11 cellular contexts compared by ENCODE assay signal in genomic region chr3:67324554-67324953, GRCh38.
"Had no signal": no experiment of that assay in that cellular context is flagged by ENCODE, and none has a peak within 500 bp of the region (broad histone marks: within the 10 kb centered on the region; RNA-seq: fewer than 3 reads in every experiment).

No MANE protein-coding gene starts in this region.

- H3K4me3 ChIP-seq: GM23248, GM23338, HAP-1 had no signal

- ATAC-seq: GM23338, HCT116 had no signal

- H3K36me3 ChIP-seq: HAP-1 had no signal

- DNase-seq: GM23248, GOT3, H7, H9, HCEC 1CT, HFFc6 had no signal

- H3K27ac ChIP-seq: GM23248 had no signal

- H3K4me1 ChIP-seq: HAP-1 had no signal

- FAIRE-seq: H1, H54 had no signal

- H3K9me3 ChIP-seq: HAP-1 had no signal
